ENCODE assay signal across 1 cellular context in the genomic region with DNA sequence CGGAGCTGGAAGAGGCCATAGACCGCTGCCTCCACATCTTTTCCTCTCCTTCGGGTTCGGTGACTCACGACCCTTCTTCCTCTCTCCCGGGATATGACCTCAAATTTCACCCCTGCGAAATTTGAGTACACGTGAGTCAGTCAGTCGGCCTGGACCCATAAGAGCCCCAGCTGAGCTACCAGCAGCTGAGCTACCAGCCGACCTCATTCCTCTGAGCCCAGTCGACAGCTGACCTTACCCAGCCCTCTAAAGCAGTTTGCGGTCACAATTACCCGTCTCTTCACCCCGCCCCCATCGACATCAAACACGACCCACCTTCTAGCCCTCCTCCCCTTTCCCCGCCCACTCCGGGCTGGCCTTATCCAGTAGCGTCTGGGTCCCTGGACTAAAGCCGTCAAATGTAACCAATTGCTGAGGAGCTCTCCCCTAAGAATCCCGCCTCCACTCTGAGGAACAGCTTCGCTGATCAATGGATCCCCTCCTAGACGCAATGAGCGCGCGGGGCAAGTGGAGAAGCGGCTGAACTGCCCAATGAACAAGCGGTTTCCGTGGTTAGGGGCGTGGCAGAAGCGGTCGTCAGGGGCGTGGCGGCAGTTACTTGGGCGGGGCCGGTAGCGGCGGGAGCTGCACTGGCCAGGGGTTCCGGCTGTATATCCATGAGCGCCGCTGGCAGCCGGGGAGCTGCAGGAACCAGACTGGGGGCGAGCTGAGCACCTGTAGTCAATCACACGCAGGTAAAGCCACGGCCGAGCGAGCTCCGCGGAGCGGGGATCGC.
TF ChIP-seq lines count a peak whose summit lies in the region.

A gene with protein sequence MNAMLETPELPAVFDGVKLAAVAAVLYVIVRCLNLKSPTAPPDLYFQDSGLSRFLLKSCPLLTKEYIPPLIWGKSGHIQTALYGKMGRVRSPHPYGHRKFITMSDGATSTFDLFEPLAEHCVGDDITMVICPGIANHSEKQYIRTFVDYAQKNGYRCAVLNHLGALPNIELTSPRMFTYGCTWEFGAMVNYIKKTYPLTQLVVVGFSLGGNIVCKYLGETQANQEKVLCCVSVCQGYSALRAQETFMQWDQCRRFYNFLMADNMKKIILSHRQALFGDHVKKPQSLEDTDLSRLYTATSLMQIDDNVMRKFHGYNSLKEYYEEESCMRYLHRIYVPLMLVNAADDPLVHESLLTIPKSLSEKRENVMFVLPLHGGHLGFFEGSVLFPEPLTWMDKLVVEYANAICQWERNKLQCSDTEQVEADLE (plus strand): TSS at position 627 of the 775 bp plus-strand sequence. CDS start 27,872 bp downstream, outside the sequence.

TF ChIP-seq in K562, 482 proteins besides CTCF, POLR2A, EP300 and RAD21 (continued from another document and continues in another):
- TF ChIP-seq FOXP1 (CRISPR knock-in tag; IDR thresholded peaks at IDR 0.05): no peak
- TF ChIP-seq PCBP2 (IDR thresholded peaks at IDR 0.05; ENCODE audit: low read depth, low read length, poor library complexity, severe bottlenecking): no peak
- peak; percentile 97 for TF ChIP-seq SP2 (IDR thresholded peaks at IDR 0.05; ENCODE audit: extremely low read depth, low read depth, low read length, poor library complexity, severe bottlenecking)
- TF ChIP-seq PHF21A (IDR thresholded peaks at IDR 0.05; ENCODE audit: borderline replicate concordance, low read depth): no peak
- TF ChIP-seq, protein P1, sequence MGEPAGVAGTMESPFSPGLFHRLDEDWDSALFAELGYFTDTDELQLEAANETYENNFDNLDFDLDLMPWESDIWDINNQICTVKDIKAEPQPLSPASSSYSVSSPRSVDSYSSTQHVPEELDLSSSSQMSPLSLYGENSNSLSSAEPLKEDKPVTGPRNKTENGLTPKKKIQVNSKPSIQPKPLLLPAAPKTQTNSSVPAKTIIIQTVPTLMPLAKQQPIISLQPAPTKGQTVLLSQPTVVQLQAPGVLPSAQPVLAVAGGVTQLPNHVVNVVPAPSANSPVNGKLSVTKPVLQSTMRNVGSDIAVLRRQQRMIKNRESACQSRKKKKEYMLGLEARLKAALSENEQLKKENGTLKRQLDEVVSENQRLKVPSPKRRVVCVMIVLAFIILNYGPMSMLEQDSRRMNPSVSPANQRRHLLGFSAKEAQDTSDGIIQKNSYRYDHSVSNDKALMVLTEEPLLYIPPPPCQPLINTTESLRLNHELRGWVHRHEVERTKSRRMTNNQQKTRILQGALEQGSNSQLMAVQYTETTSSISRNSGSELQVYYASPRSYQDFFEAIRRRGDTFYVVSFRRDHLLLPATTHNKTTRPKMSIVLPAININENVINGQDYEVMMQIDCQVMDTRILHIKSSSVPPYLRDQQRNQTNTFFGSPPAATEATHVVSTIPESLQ (CRISPR knock-in tag; IDR thresholded peaks at IDR 0.05): 0 out of 2 replicates have a peak, but pooled peaks have one; percentile 21
- TF ChIP-seq POLR2B (IDR thresholded peaks at IDR 0.05; ENCODE audit: low read depth, partially characterized antibody): peak; percentile 79
- TF ChIP-seq MXI1 (IDR thresholded peaks at IDR 0.05; ENCODE audit: low read depth, low read length): peak; percentile 85
- TF ChIP-seq, protein P2, sequence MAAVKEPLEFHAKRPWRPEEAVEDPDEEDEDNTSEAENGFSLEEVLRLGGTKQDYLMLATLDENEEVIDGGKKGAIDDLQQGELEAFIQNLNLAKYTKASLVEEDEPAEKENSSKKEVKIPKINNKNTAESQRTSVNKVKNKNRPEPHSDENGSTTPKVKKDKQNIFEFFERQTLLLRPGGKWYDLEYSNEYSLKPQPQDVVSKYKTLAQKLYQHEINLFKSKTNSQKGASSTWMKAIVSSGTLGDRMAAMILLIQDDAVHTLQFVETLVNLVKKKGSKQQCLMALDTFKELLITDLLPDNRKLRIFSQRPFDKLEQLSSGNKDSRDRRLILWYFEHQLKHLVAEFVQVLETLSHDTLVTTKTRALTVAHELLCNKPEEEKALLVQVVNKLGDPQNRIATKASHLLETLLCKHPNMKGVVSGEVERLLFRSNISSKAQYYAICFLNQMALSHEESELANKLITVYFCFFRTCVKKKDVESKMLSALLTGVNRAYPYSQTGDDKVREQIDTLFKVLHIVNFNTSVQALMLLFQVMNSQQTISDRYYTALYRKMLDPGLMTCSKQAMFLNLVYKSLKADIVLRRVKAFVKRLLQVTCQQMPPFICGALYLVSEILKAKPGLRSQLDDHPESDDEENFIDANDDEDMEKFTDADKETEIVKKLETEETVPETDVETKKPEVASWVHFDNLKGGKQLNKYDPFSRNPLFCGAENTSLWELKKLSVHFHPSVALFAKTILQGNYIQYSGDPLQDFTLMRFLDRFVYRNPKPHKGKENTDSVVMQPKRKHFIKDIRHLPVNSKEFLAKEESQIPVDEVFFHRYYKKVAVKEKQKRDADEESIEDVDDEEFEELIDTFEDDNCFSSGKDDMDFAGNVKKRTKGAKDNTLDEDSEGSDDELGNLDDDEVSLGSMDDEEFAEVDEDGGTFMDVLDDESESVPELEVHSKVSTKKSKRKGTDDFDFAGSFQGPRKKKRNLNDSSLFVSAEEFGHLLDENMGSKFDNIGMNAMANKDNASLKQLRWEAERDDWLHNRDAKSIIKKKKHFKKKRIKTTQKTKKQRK (IDR thresholded peaks at IDR 0.05; ENCODE audit: borderline replicate concordance, low read depth, low read length): peak; percentile 99
- TF ChIP-seq C11orf30 (IDR thresholded peaks at IDR 0.05; ENCODE audit: low read depth): peak; percentile 47; the same call in 1 of the 2 replicates
- no peak for TF ChIP-seq HCFC1 (IDR thresholded peaks at IDR 0.05; ENCODE audit: low read depth, low read length)
- TF ChIP-seq FOSL1 (tag; conservative IDR thresholded peaks at IDR 0.05): peak; percentile 89
- peak; percentile 83 for TF ChIP-seq CBFB (CRISPR knock-in tag; IDR thresholded peaks at IDR 0.05)
- TF ChIP-seq, protein P3, sequence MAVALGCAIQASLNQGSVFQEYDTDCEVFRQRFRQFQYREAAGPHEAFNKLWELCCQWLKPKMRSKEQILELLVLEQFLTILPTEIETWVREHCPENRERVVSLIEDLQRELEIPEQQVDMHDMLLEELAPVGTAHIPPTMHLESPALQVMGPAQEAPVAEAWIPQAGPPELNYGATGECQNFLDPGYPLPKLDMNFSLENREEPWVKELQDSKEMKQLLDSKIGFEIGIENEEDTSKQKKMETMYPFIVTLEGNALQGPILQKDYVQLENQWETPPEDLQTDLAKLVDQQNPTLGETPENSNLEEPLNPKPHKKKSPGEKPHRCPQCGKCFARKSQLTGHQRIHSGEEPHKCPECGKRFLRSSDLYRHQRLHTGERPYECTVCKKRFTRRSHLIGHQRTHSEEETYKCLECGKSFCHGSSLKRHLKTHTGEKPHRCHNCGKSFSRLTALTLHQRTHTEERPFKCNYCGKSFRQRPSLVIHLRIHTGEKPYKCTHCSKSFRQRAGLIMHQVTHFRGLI (CRISPR knock-in tag; IDR thresholded peaks at IDR 0.05): no peak
- peak; percentile 50 to 63; a peak in 3 of 4 replicates for TF ChIP-seq MAZ (CRISPR knock-in tag; conservative IDR thresholded peaks at IDR 0.05 in 1 of 2, IDR thresholded peaks at IDR 0.05 in 1 of 2)
- no peak for TF ChIP-seq CAMTA2 (CRISPR knock-in tag; conservative IDR thresholded peaks at IDR 0.05)
- TF ChIP-seq, protein P4, sequence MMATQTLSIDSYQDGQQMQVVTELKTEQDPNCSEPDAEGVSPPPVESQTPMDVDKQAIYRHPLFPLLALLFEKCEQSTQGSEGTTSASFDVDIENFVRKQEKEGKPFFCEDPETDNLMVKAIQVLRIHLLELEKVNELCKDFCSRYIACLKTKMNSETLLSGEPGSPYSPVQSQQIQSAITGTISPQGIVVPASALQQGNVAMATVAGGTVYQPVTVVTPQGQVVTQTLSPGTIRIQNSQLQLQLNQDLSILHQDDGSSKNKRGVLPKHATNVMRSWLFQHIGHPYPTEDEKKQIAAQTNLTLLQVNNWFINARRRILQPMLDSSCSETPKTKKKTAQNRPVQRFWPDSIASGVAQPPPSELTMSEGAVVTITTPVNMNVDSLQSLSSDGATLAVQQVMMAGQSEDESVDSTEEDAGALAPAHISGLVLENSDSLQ (IDR thresholded peaks at IDR 0.05): peak; percentile 100
- TF ChIP-seq ZNF384 (IDR thresholded peaks at IDR 0.05; ENCODE audit: low read depth, low read length): no peak
- TF ChIP-seq CBFA2T3 (IDR thresholded peaks at IDR 0.05): peak; percentile 60
- TF ChIP-seq, protein P5, sequence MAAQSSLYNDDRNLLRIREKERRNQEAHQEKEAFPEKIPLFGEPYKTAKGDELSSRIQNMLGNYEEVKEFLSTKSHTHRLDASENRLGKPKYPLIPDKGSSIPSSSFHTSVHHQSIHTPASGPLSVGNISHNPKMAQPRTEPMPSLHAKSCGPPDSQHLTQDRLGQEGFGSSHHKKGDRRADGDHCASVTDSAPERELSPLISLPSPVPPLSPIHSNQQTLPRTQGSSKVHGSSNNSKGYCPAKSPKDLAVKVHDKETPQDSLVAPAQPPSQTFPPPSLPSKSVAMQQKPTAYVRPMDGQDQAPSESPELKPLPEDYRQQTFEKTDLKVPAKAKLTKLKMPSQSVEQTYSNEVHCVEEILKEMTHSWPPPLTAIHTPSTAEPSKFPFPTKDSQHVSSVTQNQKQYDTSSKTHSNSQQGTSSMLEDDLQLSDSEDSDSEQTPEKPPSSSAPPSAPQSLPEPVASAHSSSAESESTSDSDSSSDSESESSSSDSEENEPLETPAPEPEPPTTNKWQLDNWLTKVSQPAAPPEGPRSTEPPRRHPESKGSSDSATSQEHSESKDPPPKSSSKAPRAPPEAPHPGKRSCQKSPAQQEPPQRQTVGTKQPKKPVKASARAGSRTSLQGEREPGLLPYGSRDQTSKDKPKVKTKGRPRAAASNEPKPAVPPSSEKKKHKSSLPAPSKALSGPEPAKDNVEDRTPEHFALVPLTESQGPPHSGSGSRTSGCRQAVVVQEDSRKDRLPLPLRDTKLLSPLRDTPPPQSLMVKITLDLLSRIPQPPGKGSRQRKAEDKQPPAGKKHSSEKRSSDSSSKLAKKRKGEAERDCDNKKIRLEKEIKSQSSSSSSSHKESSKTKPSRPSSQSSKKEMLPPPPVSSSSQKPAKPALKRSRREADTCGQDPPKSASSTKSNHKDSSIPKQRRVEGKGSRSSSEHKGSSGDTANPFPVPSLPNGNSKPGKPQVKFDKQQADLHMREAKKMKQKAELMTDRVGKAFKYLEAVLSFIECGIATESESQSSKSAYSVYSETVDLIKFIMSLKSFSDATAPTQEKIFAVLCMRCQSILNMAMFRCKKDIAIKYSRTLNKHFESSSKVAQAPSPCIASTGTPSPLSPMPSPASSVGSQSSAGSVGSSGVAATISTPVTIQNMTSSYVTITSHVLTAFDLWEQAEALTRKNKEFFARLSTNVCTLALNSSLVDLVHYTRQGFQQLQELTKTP (IDR thresholded peaks at IDR 0.05; ENCODE audit: low read depth in 1 of 2, partially characterized antibody in 2 of 2): peak in 1 of 2 experiments; percentile 56
- peak; percentile 33; the same call in 1 of the 2 replicates for TF ChIP-seq ZNF165 (CRISPR knock-in tag; IDR thresholded peaks at IDR 0.05; ENCODE audit: borderline replicate concordance)
- peak; percentile 84 for TF ChIP-seq HNRNPLL (IDR thresholded peaks at IDR 0.05; ENCODE audit: low read depth, low read length, poor library complexity, severe bottlenecking)
- TF ChIP-seq DPF2 (IDR thresholded peaks at IDR 0.05): peak; percentile 85
- peak; percentile 63; the same call in 1 of the 2 replicates for TF ChIP-seq NFRKB (IDR thresholded peaks at IDR 0.05; ENCODE audit: low read depth)
- TF ChIP-seq ZEB2 (IDR thresholded peaks at IDR 0.05): peak; percentile 56; the same call in 1 of the 2 replicates
- peak; percentile 39; the same call in 1 of the 2 replicates for TF ChIP-seq ETV1 (tag; conservative IDR thresholded peaks at IDR 0.05; ENCODE audit: low read depth)
- peak; percentile 21; the same call in 1 of the 2 replicates for TF ChIP-seq TCF3 (CRISPR knock-in tag; IDR thresholded peaks at IDR 0.05)
- no peak for TF ChIP-seq TAF15 (IDR thresholded peaks at IDR 0.05; ENCODE audit: low read depth, low read length)
- peak; percentile 74 for TF ChIP-seq EP400 (IDR thresholded peaks at IDR 0.05)
- peak; percentile 77 for TF ChIP-seq RBFOX2 (IDR thresholded peaks at IDR 0.05; ENCODE audit: low read depth, low read length)
- TF ChIP-seq BHLHE40 (IDR thresholded peaks at IDR 0.05; ENCODE audit: low read length): peak; percentile 94
- peak; percentile 59; the same call in 1 of the 2 replicates for TF ChIP-seq TEAD4 (IDR thresholded peaks at IDR 0.05; ENCODE audit: low read length)
- no peak for TF ChIP-seq TEAD4 (CRISPR knock-in tag; IDR thresholded peaks at IDR 0.05; ENCODE audit: borderline replicate concordance)
- TF ChIP-seq RCOR1 (IDR thresholded peaks at IDR 0.05; ENCODE audit: borderline replicate concordance in 1 of 2, low read depth in 2 of 2, low read length in 2 of 2): peak in 1 of 2 experiments; percentile 22; a peak in 1 of 4 replicates
- TF ChIP-seq, protein P6, sequence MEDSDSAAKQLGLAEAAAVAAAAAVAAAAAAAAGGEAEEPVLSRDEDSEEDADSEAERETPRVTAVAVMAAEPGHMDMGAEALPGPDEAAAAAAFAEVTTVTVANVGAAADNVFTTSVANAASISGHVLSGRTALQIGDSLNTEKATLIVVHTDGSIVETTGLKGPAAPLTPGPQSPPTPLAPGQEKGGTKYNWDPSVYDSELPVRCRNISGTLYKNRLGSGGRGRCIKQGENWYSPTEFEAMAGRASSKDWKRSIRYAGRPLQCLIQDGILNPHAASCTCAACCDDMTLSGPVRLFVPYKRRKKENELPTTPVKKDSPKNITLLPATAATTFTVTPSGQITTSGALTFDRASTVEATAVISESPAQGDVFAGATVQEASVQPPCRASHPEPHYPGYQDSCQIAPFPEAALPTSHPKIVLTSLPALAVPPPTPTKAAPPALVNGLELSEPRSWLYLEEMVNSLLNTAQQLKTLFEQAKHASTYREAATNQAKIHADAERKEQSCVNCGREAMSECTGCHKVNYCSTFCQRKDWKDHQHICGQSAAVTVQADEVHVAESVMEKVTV (CRISPR knock-in tag; IDR thresholded peaks at IDR 0.05): no peak
- peak; percentile 41 to 47; a peak in 3 of 4 replicates for TF ChIP-seq TRIM24 (IDR thresholded peaks at IDR 0.05)
- no peak for TF ChIP-seq MCM2 (IDR thresholded peaks at IDR 0.05; ENCODE audit: low read depth)
- TF ChIP-seq HDAC2 (IDR thresholded peaks at IDR 0.05): peak; percentile 65
- 0 out of 2 replicates have a peak, but pooled peaks have one; percentile 34 for TF ChIP-seq ZNF583 (CRISPR knock-in tag; IDR thresholded peaks at IDR 0.05)
- TF ChIP-seq SIN3A (IDR thresholded peaks at IDR 0.05; ENCODE audit: borderline replicate concordance in 2 of 2, control insufficient read depth in 1 of 2, low read depth in 2 of 2, low read length in 2 of 2): peak; percentile 85 to 97; a peak in 3 of 4 replicates
- peak; percentile 77 for TF ChIP-seq FOXM1 (IDR thresholded peaks at IDR 0.05; ENCODE audit: low read depth)
- TF ChIP-seq FOXM1 (CRISPR knock-in tag; IDR thresholded peaks at IDR 0.05; ENCODE audit: low read depth): no peak
- TF ChIP-seq, protein P7, sequence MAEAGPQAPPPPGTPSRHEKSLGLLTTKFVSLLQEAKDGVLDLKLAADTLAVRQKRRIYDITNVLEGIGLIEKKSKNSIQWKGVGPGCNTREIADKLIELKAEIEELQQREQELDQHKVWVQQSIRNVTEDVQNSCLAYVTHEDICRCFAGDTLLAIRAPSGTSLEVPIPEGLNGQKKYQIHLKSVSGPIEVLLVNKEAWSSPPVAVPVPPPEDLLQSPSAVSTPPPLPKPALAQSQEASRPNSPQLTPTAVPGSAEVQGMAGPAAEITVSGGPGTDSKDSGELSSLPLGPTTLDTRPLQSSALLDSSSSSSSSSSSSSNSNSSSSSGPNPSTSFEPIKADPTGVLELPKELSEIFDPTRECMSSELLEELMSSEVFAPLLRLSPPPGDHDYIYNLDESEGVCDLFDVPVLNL (CRISPR knock-in tag; IDR thresholded peaks at IDR 0.05; ENCODE audit: low read depth): no peak
- peak; percentile 21 for TF ChIP-seq RBM22 (IDR thresholded peaks at IDR 0.05; ENCODE audit: low read depth, low read length, poor library complexity, severe bottlenecking)
- TF ChIP-seq SUPT5H (IDR thresholded peaks at IDR 0.05): peak; percentile 70
- 0 out of 2 replicates have a peak, but pooled peaks have one; percentile 18 for TF ChIP-seq SMARCC2 (IDR thresholded peaks at IDR 0.05; ENCODE audit: low read depth)
